1 cellular context compared by ENCODE assay signal in the genomic region with DNA sequence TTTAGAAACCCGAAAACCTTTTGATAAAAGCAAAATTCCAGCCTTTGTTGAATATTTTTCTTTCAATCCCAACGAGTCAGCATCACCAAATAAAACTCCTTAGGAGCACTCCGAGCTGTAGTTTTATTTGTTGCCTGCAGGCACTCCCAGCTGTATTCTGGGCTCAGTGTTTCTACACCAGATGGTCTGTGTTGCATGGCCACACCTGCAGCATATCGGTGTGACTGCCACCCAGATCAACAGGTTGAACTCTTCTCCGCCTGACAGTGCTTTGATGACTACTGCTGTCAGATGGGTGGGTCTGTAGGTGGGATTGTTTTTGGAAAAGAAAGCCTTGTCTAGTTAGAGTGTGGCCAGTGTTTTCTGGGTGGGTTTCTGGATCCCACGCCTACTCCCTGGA.
TF ChIP-seq lines count a peak whose summit lies in the region.

No MANE protein-coding gene starts in this region.

TF ChIP-seq in GM23338, 12 proteins besides CTCF, POLR2A, EP300 and RAD21 (continued from another document):
- TF ChIP-seq, protein P1, sequence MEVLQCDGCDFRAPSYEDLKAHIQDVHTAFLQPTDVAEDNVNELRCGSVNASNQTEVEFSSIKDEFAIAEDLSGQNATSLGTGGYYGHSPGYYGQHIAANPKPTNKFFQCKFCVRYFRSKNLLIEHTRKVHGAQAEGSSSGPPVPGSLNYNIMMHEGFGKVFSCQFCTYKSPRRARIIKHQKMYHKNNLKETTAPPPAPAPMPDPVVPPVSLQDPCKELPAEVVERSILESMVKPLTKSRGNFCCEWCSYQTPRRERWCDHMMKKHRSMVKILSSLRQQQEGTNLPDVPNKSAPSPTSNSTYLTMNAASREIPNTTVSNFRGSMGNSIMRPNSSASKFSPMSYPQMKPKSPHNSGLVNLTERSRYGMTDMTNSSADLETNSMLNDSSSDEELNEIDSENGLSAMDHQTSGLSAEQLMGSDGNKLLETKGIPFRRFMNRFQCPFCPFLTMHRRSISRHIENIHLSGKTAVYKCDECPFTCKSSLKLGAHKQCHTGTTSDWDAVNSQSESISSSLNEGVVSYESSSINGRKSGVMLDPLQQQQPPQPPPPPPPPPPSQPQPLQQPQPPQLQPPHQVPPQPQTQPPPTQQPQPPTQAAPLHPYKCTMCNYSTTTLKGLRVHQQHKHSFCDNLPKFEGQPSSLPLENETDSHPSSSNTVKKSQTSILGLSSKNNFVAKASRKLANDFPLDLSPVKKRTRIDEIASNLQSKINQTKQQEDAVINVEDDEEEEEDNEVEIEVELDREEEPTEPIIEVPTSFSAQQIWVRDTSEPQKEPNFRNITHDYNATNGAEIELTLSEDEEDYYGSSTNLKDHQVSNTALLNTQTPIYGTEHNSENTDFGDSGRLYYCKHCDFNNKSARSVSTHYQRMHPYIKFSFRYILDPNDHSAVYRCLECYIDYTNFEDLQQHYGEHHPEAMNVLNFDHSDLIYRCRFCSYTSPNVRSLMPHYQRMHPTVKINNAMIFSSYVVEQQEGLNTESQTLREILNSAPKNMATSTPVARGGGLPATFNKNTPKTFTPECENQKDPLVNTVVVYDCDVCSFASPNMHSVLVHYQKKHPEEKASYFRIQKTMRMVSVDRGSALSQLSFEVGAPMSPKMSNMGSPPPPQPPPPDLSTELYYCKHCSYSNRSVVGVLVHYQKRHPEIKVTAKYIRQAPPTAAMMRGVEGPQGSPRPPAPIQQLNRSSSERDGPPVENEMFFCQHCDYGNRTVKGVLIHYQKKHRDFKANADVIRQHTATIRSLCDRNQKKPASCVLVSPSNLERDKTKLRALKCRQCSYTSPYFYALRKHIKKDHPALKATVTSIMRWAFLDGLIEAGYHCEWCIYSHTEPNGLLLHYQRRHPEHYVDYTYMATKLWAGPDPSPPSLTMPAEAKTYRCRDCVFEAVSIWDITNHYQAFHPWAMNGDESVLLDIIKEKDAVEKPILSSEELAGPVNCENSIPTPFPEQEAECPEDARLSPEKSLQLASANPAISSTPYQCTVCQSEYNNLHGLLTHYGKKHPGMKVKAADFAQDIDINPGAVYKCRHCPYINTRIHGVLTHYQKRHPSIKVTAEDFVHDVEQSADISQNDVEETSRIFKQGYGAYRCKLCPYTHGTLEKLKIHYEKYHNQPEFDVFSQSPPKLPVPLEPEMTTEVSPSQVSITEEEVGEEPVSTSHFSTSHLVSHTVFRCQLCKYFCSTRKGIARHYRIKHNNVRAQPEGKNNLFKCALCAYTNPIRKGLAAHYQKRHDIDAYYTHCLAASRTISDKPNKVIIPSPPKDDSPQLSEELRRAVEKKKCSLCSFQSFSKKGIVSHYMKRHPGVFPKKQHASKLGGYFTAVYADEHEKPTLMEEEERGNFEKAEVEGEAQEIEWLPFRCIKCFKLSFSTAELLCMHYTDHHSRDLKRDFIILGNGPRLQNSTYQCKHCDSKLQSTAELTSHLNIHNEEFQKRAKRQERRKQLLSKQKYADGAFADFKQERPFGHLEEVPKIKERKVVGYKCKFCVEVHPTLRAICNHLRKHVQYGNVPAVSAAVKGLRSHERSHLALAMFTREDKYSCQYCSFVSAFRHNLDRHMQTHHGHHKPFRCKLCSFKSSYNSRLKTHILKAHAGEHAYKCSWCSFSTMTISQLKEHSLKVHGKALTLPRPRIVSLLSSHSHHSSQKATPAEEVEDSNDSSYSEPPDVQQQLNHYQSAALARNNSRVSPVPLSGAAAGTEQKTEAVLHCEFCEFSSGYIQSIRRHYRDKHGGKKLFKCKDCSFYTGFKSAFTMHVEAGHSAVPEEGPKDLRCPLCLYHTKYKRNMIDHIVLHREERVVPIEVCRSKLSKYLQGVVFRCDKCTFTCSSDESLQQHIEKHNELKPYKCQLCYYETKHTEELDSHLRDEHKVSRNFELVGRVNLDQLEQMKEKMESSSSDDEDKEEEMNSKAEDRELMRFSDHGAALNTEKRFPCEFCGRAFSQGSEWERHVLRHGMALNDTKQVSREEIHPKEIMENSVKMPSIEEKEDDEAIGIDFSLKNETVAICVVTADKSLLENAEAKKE (CRISPR knock-in tag; IDR thresholded peaks at IDR 0.05), result no peak
- TF ChIP-seq, protein P2, sequence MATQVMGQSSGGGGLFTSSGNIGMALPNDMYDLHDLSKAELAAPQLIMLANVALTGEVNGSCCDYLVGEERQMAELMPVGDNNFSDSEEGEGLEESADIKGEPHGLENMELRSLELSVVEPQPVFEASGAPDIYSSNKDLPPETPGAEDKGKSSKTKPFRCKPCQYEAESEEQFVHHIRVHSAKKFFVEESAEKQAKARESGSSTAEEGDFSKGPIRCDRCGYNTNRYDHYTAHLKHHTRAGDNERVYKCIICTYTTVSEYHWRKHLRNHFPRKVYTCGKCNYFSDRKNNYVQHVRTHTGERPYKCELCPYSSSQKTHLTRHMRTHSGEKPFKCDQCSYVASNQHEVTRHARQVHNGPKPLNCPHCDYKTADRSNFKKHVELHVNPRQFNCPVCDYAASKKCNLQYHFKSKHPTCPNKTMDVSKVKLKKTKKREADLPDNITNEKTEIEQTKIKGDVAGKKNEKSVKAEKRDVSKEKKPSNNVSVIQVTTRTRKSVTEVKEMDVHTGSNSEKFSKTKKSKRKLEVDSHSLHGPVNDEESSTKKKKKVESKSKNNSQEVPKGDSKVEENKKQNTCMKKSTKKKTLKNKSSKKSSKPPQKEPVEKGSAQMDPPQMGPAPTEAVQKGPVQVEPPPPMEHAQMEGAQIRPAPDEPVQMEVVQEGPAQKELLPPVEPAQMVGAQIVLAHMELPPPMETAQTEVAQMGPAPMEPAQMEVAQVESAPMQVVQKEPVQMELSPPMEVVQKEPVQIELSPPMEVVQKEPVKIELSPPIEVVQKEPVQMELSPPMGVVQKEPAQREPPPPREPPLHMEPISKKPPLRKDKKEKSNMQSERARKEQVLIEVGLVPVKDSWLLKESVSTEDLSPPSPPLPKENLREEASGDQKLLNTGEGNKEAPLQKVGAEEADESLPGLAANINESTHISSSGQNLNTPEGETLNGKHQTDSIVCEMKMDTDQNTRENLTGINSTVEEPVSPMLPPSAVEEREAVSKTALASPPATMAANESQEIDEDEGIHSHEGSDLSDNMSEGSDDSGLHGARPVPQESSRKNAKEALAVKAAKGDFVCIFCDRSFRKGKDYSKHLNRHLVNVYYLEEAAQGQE (IDR thresholded peaks at IDR 0.05; ENCODE audit: unreplicated experiment), result no peak
- TF ChIP-seq ZNF331 (CRISPR knock-in tag; IDR thresholded peaks at IDR 0.05; ENCODE audit: low read depth), result no peak
